15 cellular contexts compared by ENCODE assay signal in the genomic region with DNA sequence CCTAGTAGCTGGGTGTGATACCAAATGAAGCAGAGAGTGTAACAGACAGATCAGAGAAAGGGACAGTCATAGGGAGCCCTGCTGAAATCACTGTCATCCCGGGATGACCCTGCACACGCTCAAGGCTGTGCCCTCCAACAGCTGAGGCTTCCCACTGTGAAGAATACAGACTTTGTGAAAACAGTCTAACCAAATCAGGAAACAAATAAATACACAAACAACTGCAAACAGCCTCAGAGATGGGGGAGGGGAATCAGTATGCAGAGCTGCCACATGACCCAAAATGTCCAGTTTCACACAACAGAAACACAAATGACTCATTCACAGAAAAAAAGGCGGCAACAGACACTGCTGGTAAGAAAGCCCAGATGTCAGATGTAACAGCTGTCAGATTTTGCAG.
DNase-seq lines count a peak whose midpoint lies in the region; ATAC-seq, FAIRE-seq and TF ChIP-seq lines count a peak whose summit lies in the region.
"Had no signal": no experiment of that assay in that cellular context is flagged by ENCODE, and none has a peak within 500 bp of the region (broad histone marks: within the 10 kb centered on the region; RNA-seq: fewer than 3 reads in every experiment).

No MANE protein-coding gene starts in this region.

- H3K36me3 ChIP-seq in HepG2 (replicated peaks in 1 of 2; ENCODE audit: control insufficient read depth in 1 of 2, insufficient read depth in 2 of 2, low read length in 2 of 2) = no peaks in the 10 kb centered on the region
- H3K36me3 ChIP-seq: spleen had no signal

- no peak for TF ChIP-seq CTCF in HFF-Myc (IDR thresholded peaks at IDR 0.05; ENCODE audit: low read depth, low read length, missing control alignments)
- no peak for TF ChIP-seq CTCF in HepG2 (CRISPR knock-in tag; IDR thresholded peaks at IDR 0.05)

- no peak overlapping the region for H3K4me2 ChIP-seq in HepG2 (ENCODE audit: low read depth, low read length)

- CTCF ChIA-PET in HepG2 (lab: Yijun Ruan, JAX; ENCODE audit: low intra/inter-chr PET ratio, low total read pairs) = no interaction called here

- no peaks in the 10 kb centered on the region for H3K79me2 ChIP-seq in HepG2 (ENCODE audit: insufficient read depth, low read length)

- no peaks in the 10 kb centered on the region for H4K20me1 ChIP-seq in HepG2 (ENCODE audit: insufficient read depth, low read length)

- peaks cover 0 to 4% of the 10 kb centered on the region in 2 experiments; a peak in 2 of 5 replicates for H3K27me3 ChIP-seq in HepG2 (ENCODE audit: control insufficient read depth in 1 of 2, insufficient read depth in 2 of 2, low read length in 2 of 2)

- H3K4me3 ChIP-seq in HFF-Myc (replicated peaks; ENCODE audit: low read depth, low read length) (no peak overlapping the region), HepG2 (replicated peaks in 1 of 3; ENCODE audit: insufficient read depth in 1 of 3, low read depth in 2 of 3, low read length in 3 of 3) (no peak overlapping the region)
- H3K4me3 ChIP-seq: SK-N-MC, spleen had no signal

- intact Hi-C loops in HepG2 (cut with micrococcal nuclease; ENCODE audit: unreplicated experiment) = no loop called here

- 11% methylated on average over 3 of the region's 3 CpGs for WGBS in HepG2 (ENCODE audit: low lambda C conversion rate)

- H2AFZ ChIP-seq in HepG2 (ENCODE audit: low read length) = no peak overlapping the region

- no peak; the same call in 2 of the 3 replicates for ATAC-seq in HepG2
- no peak for ATAC-seq in HG03025 (IDR thresholded peaks at IDR 0.05; ENCODE audit: low FRiP score, unreplicated experiment)
- ATAC-seq in HG02973 (IDR thresholded peaks at IDR 0.05; ENCODE audit: unreplicated experiment) = no peak
- ATAC-seq in HG03097 (IDR thresholded peaks at IDR 0.05; ENCODE audit: low FRiP score, unreplicated experiment) = no peak
- ATAC-seq: activated CD8-positive, alpha-beta T cell treated with anti-CD3 and anti-CD28 coated beads for 36 hours; activated naive CD8-positive, alpha-beta T cell treated with anti-CD3 and anti-CD28 coated beads, Interleukin-2, amount 50 U/mL, for 24 hours had no signal

- H3K9me3 ChIP-seq in HepG2 (ENCODE audit: low read length) = no peaks in the 10 kb centered on the region

- FAIRE-seq in endometrium (lab: Jason Lieb, UNC) (peak; percentile 85), HepG2 (lab: Jason Lieb, UNC) (no peak)

- 0 out of 2 replicates have a peak, but pooled peaks cover 9% of the 10 kb centered on the region for H3K4me1 ChIP-seq in HepG2 (ENCODE audit: insufficient read depth, low read length)

- in situ Hi-C loops in HepG2 (cut with HindIII; ENCODE audit: extremely low pct_ligation_motif_present, low pct_unique_long_range_greater_than_20kb) = no loop called here

- H3K27ac ChIP-seq in HepG2 (ENCODE audit: extremely low read length, insufficient read depth, low read length) = no peak overlapping the region
- H3K27ac ChIP-seq: SK-N-MC, spleen had no signal

- POLR2A ChIA-PET in HepG2 (lab: Yijun Ruan, JAX) = no interaction called here

- TF ChIP-seq EP300 in HepG2 (IDR thresholded peaks at IDR 0.05; ENCODE audit: low read depth in 2 of 2, low read length in 2 of 2) (no peak), HepG2 (CRISPR knock-in tag; IDR thresholded peaks at IDR 0.05; ENCODE audit: borderline replicate concordance) (no peak)

- no peak for TF ChIP-seq RAD21 in HepG2 (CRISPR knock-in tag; IDR thresholded peaks at IDR 0.05)

- BruUV-seq in HepG2 (replicated peaks; lab: Mats Ljungman, UMichigan) = no TSS peak

- peak; percentile 58 for DNase-seq in HFF-Myc (ENCODE audit: extremely low read depth, low read depth)
- DNase-seq in HepG2 (ENCODE audit: low spot score) = no peak
- DNase-seq in superior temporal gyrus (ENCODE audit: extremely low spot score) = peak; percentile 93
- no peak for DNase-seq in 8988T
- DNase-seq: activated CD8-positive, alpha-beta T cell treated with anti-CD3 and anti-CD28 coated beads for 36 hours; activated naive CD8-positive, alpha-beta T cell treated with anti-CD3 and anti-CD28 coated beads, Interleukin-2, amount 50 U/mL, for 24 hours; KG1; mesendoderm; NCI-H226 had no signal

- no peak for TF ChIP-seq POLR2A in HepG2 (IDR thresholded peaks at IDR 0.05; ENCODE audit: insufficient read depth in 1 of 2, low read depth in 2 of 2, low read length in 2 of 2)

- H3K9ac ChIP-seq in HepG2 (ENCODE audit: insufficient read depth, low read depth, low read length) = no peak overlapping the region

TF ChIP-seq in HepG2, 621 proteins besides CTCF, POLR2A, EP300 and RAD21:
- TF ChIP-seq PRDM4 (CRISPR knock-in tag; IDR thresholded peaks at IDR 0.05; ENCODE audit: borderline replicate concordance) (no peak), ZNF263 (CRISPR knock-in tag; IDR thresholded peaks at IDR 0.05) (peak; percentile 39; the same call in 1 of the 2 replicates), SMARCC2 (IDR thresholded peaks at IDR 0.05) (no peak), FOXP1 (IDR thresholded peaks at IDR 0.05) (no peak), FOXP1 (CRISPR knock-in tag; IDR thresholded peaks at IDR 0.05) (peak; percentile 31; the same call in 1 of the 2 replicates), RFX3 (CRISPR knock-in tag; IDR thresholded peaks at IDR 0.05) (no peak), REXO4 (CRISPR knock-in tag; IDR thresholded peaks at IDR 0.05; ENCODE audit: borderline replicate concordance) (no peak), TCF12 (IDR thresholded peaks at IDR 0.05) (no peak), TCF12 (CRISPR knock-in tag; IDR thresholded peaks at IDR 0.05) (no peak), ZNF354B (CRISPR knock-in tag; IDR thresholded peaks at IDR 0.05) (no peak), RNF2 (conservative IDR thresholded peaks at IDR 0.05; ENCODE audit: low read depth) (no peak), CENPT (CRISPR knock-in tag; IDR thresholded peaks at IDR 0.05; ENCODE audit: low read depth) (no peak), NFE2L1 (CRISPR knock-in tag; IDR thresholded peaks at IDR 0.05; ENCODE audit: borderline replicate concordance) (no peak), FOXA1 (IDR thresholded peaks at IDR 0.05) (no peak), FOXA1 (CRISPR knock-in tag; IDR thresholded peaks at IDR 0.05) (no peak), JUN (CRISPR knock-in tag; IDR thresholded peaks at IDR 0.05) (no peak), ONECUT2 (CRISPR knock-in tag; IDR thresholded peaks at IDR 0.05) (no peak)
- TF ChIP-seq, protein P1, sequence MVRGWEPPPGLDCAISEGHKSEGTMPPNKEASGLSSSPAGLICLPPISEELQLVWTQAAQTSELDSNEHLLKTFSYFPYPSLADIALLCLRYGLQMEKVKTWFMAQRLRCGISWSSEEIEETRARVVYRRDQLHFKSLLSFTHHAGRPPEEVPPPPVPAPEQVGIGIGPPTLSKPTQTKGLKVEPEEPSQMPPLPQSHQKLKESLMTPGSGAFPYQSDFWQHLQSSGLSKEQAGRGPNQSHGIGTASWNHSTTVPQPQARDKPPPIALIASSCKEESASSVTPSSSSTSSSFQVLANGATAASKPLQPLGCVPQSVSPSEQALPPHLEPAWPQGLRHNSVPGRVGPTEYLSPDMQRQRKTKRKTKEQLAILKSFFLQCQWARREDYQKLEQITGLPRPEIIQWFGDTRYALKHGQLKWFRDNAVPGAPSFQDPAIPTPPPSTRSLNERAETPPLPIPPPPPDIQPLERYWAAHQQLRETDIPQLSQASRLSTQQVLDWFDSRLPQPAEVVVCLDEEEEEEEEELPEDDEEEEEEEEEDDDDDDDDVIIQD (CRISPR knock-in tag; IDR thresholded peaks at IDR 0.05; ENCODE audit: low read depth) = no peak
- TF ChIP-seq, protein P2, sequence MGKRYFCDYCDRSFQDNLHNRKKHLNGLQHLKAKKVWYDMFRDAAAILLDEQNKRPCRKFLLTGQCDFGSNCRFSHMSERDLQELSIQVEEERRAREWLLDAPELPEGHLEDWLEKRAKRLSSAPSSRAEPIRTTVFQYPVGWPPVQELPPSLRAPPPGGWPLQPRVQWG (CRISPR knock-in tag; IDR thresholded peaks at IDR 0.05; ENCODE audit: borderline replicate concordance, low read depth) = no peak
TF ChIP-seq in HepG2: peak in this region for 2.

Comparison
In these comparisons a context has a peak if more than half of its experiments do, and no peak if none do; other contexts are left out.
1. DNase-seq: peak in HFF-Myc (single experiment) and superior temporal gyrus (single experiment); none in HepG2 (single experiment) and 8988T (single experiment).